In the genomic region with DNA sequence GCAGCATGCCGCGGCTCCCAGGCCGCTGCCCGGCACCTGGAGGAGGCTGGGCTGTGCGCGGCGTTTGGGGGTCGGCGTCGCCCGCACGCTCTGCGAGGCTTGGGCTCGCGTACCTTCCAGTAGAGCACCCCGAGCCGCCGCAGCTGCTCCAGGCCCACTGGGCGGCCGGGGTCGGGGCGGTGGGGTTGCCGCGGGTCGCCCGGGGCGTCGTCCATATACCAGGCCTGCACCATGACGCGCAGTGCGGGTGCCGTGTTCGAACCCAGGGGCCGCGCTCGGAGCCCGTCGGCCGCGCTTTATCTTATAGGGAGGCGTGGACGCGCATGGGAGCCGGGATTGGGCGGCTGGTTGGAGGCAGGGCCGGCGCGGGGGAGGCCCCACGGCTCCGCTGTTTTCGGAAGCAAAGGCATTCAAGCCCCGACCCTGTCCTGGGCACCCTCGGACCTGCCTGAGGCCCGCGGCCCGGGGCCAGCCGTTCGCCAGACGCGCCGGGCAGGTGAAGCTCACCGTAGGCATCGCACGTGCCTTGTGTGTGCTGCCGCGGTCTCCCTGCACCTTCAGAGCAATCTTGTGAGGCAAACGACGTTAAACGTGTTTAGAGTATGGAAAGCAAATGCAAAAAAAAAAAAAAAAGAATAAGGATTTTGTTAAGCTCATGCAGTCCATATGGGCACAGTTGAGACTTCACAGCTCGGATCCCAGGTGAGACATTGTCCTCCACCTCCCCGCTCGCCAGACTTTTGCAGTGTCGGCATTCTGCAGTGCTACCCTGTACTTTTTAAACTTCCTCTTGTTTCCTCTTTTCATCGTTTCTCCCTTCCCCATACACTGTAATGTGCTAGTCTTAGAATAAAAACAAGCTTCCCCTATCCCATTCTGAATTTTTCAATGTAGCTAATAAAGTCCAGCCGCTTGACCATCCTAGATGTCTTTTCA, we compare ENCODE assay signal across 8 cellular contexts. TPM values are rescaled to one million over a fixed set of nuclear protein-coding genes. Genes with fewer than 3 reads are reported as not detected.
DNase-seq lines count a peak whose midpoint lies in the region; ATAC-seq and TF ChIP-seq lines count a peak whose summit lies in the region.

TSS of gene ADI1 (minus strand) at position 277 of the 936 bp plus-strand sequence. CDS start at position 233, 44 bp downstream.

- H3K27me3 ChIP-seq in Caco-2 (replicated peaks; ENCODE audit: control insufficient read depth, insufficient read depth, low read length) (no peaks in the 10 kb centered on the region), OCI-LY1 (ENCODE audit: insufficient read depth, low read length) (no peaks in the 10 kb centered on the region), mucosa of stomach (ENCODE audit: control insufficient read depth, insufficient read depth, low read length) (no peaks in the 10 kb centered on the region)

- H3K4me3 ChIP-seq in Caco-2 (ENCODE audit: low read depth, low read length): peak within 1 kb of the TSS; percentile 94
- H3K4me3 ChIP-seq in OCI-LY1 (ENCODE audit: low read depth, low read length, poor library complexity, severe bottlenecking): peak within 1 kb of the TSS; percentile 82
- peak within 1 kb of the TSS; percentile 23 for H3K4me3 ChIP-seq in mucosa of stomach (ENCODE audit: low read length)

- DNase-seq in Caco-2 (peak; percentile 86 to 91), HK-2 (ENCODE audit: unreplicated experiment) (peak; percentile 88), activated T-cell treated with anti-CD3 and anti-CD28 coated beads for 4 hours (peak; percentile 55), erythroblast (lab: John Stamatoyannopoulos, UW) (peak; percentile 88 to 90)
- DNase-seq in stimulated activated CD8-positive, alpha-beta memory T cell treated with anti-CD3 and anti-CD28 coated beads, Interleukin-7, amount 100 ng/mL, for 24 hours (ENCODE audit: low read depth): peak; percentile 51

- TF ChIP-seq CTCF in Caco-2 (IDR thresholded peaks at IDR 0.05; ENCODE audit: insufficient read depth in 1 of 2, low read depth in 1 of 2, low read length in 1 of 2, severe bottlenecking in 1 of 2, unreplicated experiment in 1 of 2) (no peak), OCI-LY1 (IDR thresholded peaks at IDR 0.05; ENCODE audit: low read length) (no peak)

- H3K4me1 Mint-ChIP-seq in Caco-2 (ENCODE audit: low read depth, unreplicated experiment): peaks cover 30% of the 10 kb centered on the region

- peaks cover 14% of the 10 kb centered on the region for H3K9me3 Mint-ChIP-seq in Caco-2 (ENCODE audit: unreplicated experiment)

- H3K27ac ChIP-seq in OCI-LY1 (ENCODE audit: low read depth, low read length, poor library complexity, severe bottlenecking): peak within 1 kb of the TSS; percentile 63

- CTCF ChIA-PET in Caco-2 (lab: Charles Lee): interaction anchor here (0.6 to 1.4 kb wide), 4 partner anchors 16 to 96 kb away, joined by 3 to 7 read pairs (median 4); partner anchors contain the start of gene RNASEH1

- H3F3A ChIP-seq in OCI-LY1 (ENCODE audit: insufficient read depth, low read length): no peaks in the 10 kb centered on the region

- H3K36me3 ChIP-seq in Caco-2 (ENCODE audit: control insufficient read depth, insufficient read depth, low read length) (peaks cover 4% of the 10 kb centered on the region), OCI-LY1 (ENCODE audit: insufficient read depth, low read length) (peaks cover 25% of the 10 kb centered on the region), mucosa of stomach (ENCODE audit: control insufficient read depth, insufficient read depth, low read length) (no peaks in the 10 kb centered on the region)

- no peaks in the 10 kb centered on the region for H3K27me3 Mint-ChIP-seq in Caco-2 (ENCODE audit: insufficient read depth, unreplicated experiment)

- H3K4me2 ChIP-seq in OCI-LY1 (ENCODE audit: low read length): peak within 1 kb of the TSS; percentile 96

- peak within 1 kb of the TSS; percentile 81 for H3K4me3 Mint-ChIP-seq in Caco-2 (ENCODE audit: unreplicated experiment)

- H3K9ac ChIP-seq in OCI-LY1 (ENCODE audit: low read length) (peak within 1 kb of the TSS; percentile 87), mucosa of stomach (ENCODE audit: low read length) (peak within 1 kb of the TSS; percentile 89)

- ATAC-seq in GM19463 (IDR thresholded peaks at IDR 0.05; ENCODE audit: unreplicated experiment): peak; percentile 55

- POLR2A ChIA-PET in Caco-2 (lab: Charles Lee): interaction anchor here (0.6 to 1.6 kb wide), 9 partner anchors 9 to 96 kb away, joined by 3 to 13 read pairs (median 8); partner anchors contain the start of genes RNASEH1 and RPS7

- H3K4me1 ChIP-seq in Caco-2 (peaks cover 35% of the 10 kb centered on the region), OCI-LY1 (ENCODE audit: insufficient read depth, low read length, severe bottlenecking) (peaks cover 30% of the 10 kb centered on the region), mucosa of stomach (ENCODE audit: control insufficient read depth, insufficient read depth, low read length) (peaks cover 25% of the 10 kb centered on the region)

- peaks cover 18% of the 10 kb centered on the region for H3K79me2 ChIP-seq in OCI-LY1 (ENCODE audit: insufficient read depth, low read length)

- peak; percentile 73 for TF ChIP-seq POLR2A in erythroblast (IDR thresholded peaks at IDR 0.05; ENCODE audit: low read length)

- H3K9me3 ChIP-seq in Caco-2 (peaks cover 16% of the 10 kb centered on the region), OCI-LY1 (ENCODE audit: low read length) (0 out of 2 replicates have a peak, but pooled peaks cover 3% of the 10 kb centered on the region), mucosa of stomach (ENCODE audit: control insufficient read depth, low read length) (no peaks in the 10 kb centered on the region)

- no peaks in the 10 kb centered on the region for H4K20me1 ChIP-seq in OCI-LY1 (ENCODE audit: insufficient read depth, low read length)

- peaks cover 40% of the 10 kb centered on the region for H3K36me3 Mint-ChIP-seq in Caco-2 (ENCODE audit: insufficient read depth, unreplicated experiment)

- H3K9me2 ChIP-seq in OCI-LY1 (ENCODE audit: low read depth, low read length): no peaks in the 10 kb centered on the region

- intact Hi-C loops in Caco-2 (cut with micrococcal nuclease; ENCODE audit: unreplicated experiment): loop anchor here (1.0 to 5.0 kb wide), 5 partner anchors 17 to 142 kb away; partner anchors contain the start of genes EIPR1, RNASEH1 and TRAPPC12

- peak within 1 kb of the TSS; percentile 68 for H3K27ac Mint-ChIP-seq in Caco-2 (ENCODE audit: unreplicated experiment)

- no peak within 1 kb of the TSS for H2AFZ ChIP-seq in OCI-LY1 (ENCODE audit: low read length)

- BruUV-seq in Caco-2 (replicated peaks; lab: Mats Ljungman, UMichigan): TSS peak; percentile 73

RNA-seq across cellular contexts. Expression of gene ADI1, which starts in this region (rescaled TPM):
- 63.7 and 69.2 TPM in 2 replicates for total RNA-seq in Caco-2 (2022)

Comparison
In these comparisons a context has a peak if more than half of its experiments do, and no peak if none do; other contexts are left out.
1. Peak in every context shown above with its lines: DNase-seq, ATAC-seq, H3K4me3 ChIP-seq and H3K27ac ChIP-seq.
2. H3K4me3 ChIP-seq: peak in every context shown above with its lines; median percentile 94 in Caco-2; 82 in OCI-LY1; 23 in mucosa of stomach.